28 cellular contexts compared by ENCODE assay signal in genomic region chr1:248597589-248597988, GRCh38. TPM values are rescaled to one million over a fixed set of nuclear protein-coding genes. Genes with fewer than 3 reads are reported as not detected.
"Had no signal": no experiment of that assay in that cellular context is flagged by ENCODE, and none has a peak within 500 bp of the region (broad histone marks: within the 10 kb centered on the region; RNA-seq: fewer than 3 reads in every experiment).

A gene with protein sequence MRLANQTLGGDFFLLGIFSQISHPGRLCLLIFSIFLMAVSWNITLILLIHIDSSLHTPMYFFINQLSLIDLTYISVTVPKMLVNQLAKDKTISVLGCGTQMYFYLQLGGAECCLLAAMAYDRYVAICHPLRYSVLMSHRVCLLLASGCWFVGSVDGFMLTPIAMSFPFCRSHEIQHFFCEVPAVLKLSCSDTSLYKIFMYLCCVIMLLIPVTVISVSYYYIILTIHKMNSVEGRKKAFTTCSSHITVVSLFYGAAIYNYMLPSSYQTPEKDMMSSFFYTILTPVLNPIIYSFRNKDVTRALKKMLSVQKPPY (minus strand): TSS chr1:248597700. CDS start chr1:248593768, 3,932 bp downstream.

- DNase-seq: activated CD4-positive, CD25-positive, alpha-beta regulatory T cell; activated CD8-positive, alpha-beta memory T cell treated with anti-CD3 and anti-CD28 coated beads, Interleukin-2, amount 50 U/mL, for 4 hours; activated CD8-positive, alpha-beta T cell treated with anti-CD3 and anti-CD28 coated beads for 36 hours; activated gamma-delta T cell treated with Interleukin-2 at 50 U/mL for 16 hours; activated naive CD4-positive, alpha-beta T cell treated with anti-CD3 and anti-CD28 coated beads, Interleukin-2, amount 50 U/mL, for 16 hours; activated T-cell treated with anti-CD3 and anti-CD28 coated beads, Interleukin-2, amount 50 U/mL, for 72 hours; brain microvascular endothelial cell; MM.1S; NCI-H1048; NCI-H146; NCI-H187 treated with DMSO at 0.1 percent for 48 hours; NCI-H2081 treated with DMSO at 0.1 percent for 48 hours; NCI-H2171 treated with DMSO at 0.1 percent for 48 hours; NCI-H226; NCI-H526; NCI-H774; RPMI8226; T-cell; T-helper 2 cell; T1000 had no signal

- H3K27me3 Mint-ChIP-seq: activated CD8-positive, alpha-beta T cell treated with anti-CD3 and anti-CD28 coated beads for 36 hours; T-cell had no signal

- H3K27ac ChIP-seq: brain microvascular endothelial cell, cardiac muscle cell, SK-N-MC had no signal

- ATAC-seq: activated CD8-positive, alpha-beta T cell treated with anti-CD3 and anti-CD28 coated beads for 36 hours; activated T-cell treated with anti-CD3 and anti-CD28 coated beads, Interleukin-2, amount 50 U/mL, for 72 hours; Panc1; Right ventricle myocardium inferior; T-cell had no signal

- H3K36me3 Mint-ChIP-seq: T-cell had no signal

- H3K27ac Mint-ChIP-seq: activated CD8-positive, alpha-beta T cell treated with anti-CD3 and anti-CD28 coated beads for 36 hours; activated T-cell treated with anti-CD3 and anti-CD28 coated beads, Interleukin-2, amount 50 U/mL, for 72 hours; T-cell had no signal

- H3K9me3 Mint-ChIP-seq: activated CD8-positive, alpha-beta T cell treated with anti-CD3 and anti-CD28 coated beads for 36 hours; activated T-helper 2 cell treated with anti-CD3 and anti-CD28 coated beads, Interferon-gamma antibody, Interleukin-2, Interleukin-4, amounts not matched to agents 10 μg/mL and 5 μg/mL and 100 μg/mL, durations not matched to agents 14 hours and 24 hours and 36 hours; T-cell had no signal

- H3K4me3 ChIP-seq: cardiac muscle cell, SK-N-MC had no signal

- H3K4me3 Mint-ChIP-seq: activated CD8-positive, alpha-beta T cell treated with anti-CD3 and anti-CD28 coated beads for 36 hours; activated T-cell treated with anti-CD3 and anti-CD28 coated beads, Interleukin-2, amount 50 U/mL, for 72 hours; T-cell had no signal

- H3K36me3 ChIP-seq: brain microvascular endothelial cell, cardiac muscle cell had no signal

- H3K27me3 ChIP-seq: brain microvascular endothelial cell, cardiac muscle cell had no signal

RNA-seq across cellular contexts. Expression of the gene that starts here (rescaled TPM):
- total RNA-seq: activated CD8-positive, alpha-beta T cell treated with anti-CD3 and anti-CD28 coated beads for 36 hours; activated T-cell treated with anti-CD3 and anti-CD28 coated beads, Interleukin-2, amount 50 U/mL, for 72 hours; activated T-helper 2 cell treated with anti-CD3 and anti-CD28 coated beads, Interferon-gamma antibody, Interleukin-2, Interleukin-4, amounts not matched to agents 10 μg/mL and 5 μg/mL and 100 μg/mL, durations not matched to agents 14 hours and 24 hours and 36 hours; cardiac muscle cell; NCI-H460; OCI-LY7; Right ventricle myocardium inferior; T-cell had no signal
- polyA plus RNA-seq: adipose tissue, cardiac muscle cell had no signal
